In the genomic region with DNA sequence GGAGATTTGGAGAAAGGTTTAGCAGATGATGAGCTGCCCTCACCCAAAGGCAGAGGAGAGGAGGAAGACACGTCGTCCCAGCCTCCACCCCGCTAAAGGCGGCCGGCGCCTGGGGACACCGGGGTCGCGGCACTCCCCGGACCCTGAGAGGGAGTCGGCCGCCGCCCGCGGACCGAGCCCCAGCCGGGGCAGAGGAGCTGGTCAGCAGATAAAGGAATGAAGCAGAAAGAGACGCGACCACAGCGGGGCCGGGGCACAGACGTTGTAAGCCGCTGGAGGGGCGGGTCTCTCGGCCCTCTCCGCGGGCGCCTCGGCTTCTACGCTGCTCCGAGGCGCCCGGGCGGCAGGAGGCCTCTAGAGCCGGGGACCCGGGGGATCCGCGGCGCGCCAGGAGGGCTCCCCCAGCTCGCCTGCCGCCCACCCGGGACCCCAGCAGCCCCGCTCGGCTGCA, we compare ENCODE assay signal across 8 cellular contexts. TPM values are rescaled to one million over a fixed set of nuclear protein-coding genes. Genes with fewer than 3 reads are reported as not detected.
DNase-seq lines count a peak whose midpoint lies in the region; ATAC-seq and TF ChIP-seq lines count a peak whose summit lies in the region.

No MANE protein-coding gene starts in this region.

- in situ Hi-C loops in ACHN (cut with HindIII; ENCODE audit: low pct_ligation_motif_present, low pct_unique_long_range_greater_than_20kb, low sequenced_read_pairs) = no loop called here

- CTCF ChIA-PET in MCF 10A (lab: Yijun Ruan, JAX) = interaction anchor here (0.7 to 1.5 kb wide), 5 partner anchors 11 to 260 kb away, joined by 3 to 5 read pairs (median 3); no protein-coding TSS in a partner anchor

- TF ChIP-seq CTCF in MCF 10A (IDR thresholded peaks at IDR 0.05; ENCODE audit: unreplicated experiment) = no peak

- intact Hi-C loops in MCF 10A (cut with micrococcal nuclease) = loop anchor here (5.0 kb wide), 2 partner anchors 214 to 234 kb away; partner anchors contain the start of gene DAPK2

- DNase-seq in ACHN = peak; percentile 31
- DNase-seq in MCF 10A (ENCODE audit: unreplicated experiment) = peak; percentile 33
- peak; percentile 75 for DNase-seq in islet precursor cell
- peak; percentile 42 to 43 for DNase-seq in stimulated activated CD4-positive, alpha-beta T cell treated with anti-CD3 and anti-CD28 coated beads, Interleukin-2, amount 100 ng/mL, for 24 hours
- no peak for DNase-seq in AML-193 (lab: John Stamatoyannopoulos, UW)

- no peaks in the 10 kb centered on the region for H3K9me3 Mint-ChIP-seq in T-helper 1 cell treated with Interleukin-12 subunit alpha and Interleukin-12 subunit beta and Interleukin-4 antibody, amounts not matched to agents 30 μg/mL and 1 μg/mL, for 36 hours
- no peaks in the 10 kb centered on the region for H3K9me3 Mint-ChIP-seq in MCF 10A (ENCODE audit: unreplicated experiment)

- H3K27ac Mint-ChIP-seq in T-helper 1 cell treated with Interleukin-12 subunit alpha and Interleukin-12 subunit beta and Interleukin-4 antibody, amounts not matched to agents 30 μg/mL and 1 μg/mL, for 36 hours = peak overlapping the region; percentile 97
- H3K27ac Mint-ChIP-seq in MCF 10A (ENCODE audit: low read depth, unreplicated experiment) = peak overlapping the region; percentile 99

- H3K36me3 Mint-ChIP-seq in T-helper 1 cell treated with Interleukin-12 subunit alpha and Interleukin-12 subunit beta and Interleukin-4 antibody, amounts not matched to agents 30 μg/mL and 1 μg/mL, for 36 hours (ENCODE audit: low read depth) = no peaks in the 10 kb centered on the region
- H3K36me3 Mint-ChIP-seq in MCF 10A (ENCODE audit: insufficient read depth, unreplicated experiment) = no peaks in the 10 kb centered on the region

- POLR2A ChIA-PET in MCF 10A (lab: Yijun Ruan, JAX) = interaction anchor here (0.5 to 2.1 kb wide), 17 partner anchors 8 to 260 kb away, joined by 3 to 10 read pairs (median 4); partner anchors contain the start of genes CIAO2A and DAPK2

- H3K4me3 Mint-ChIP-seq in T-helper 1 cell treated with Interleukin-12 subunit alpha and Interleukin-12 subunit beta and Interleukin-4 antibody, amounts not matched to agents 30 μg/mL and 1 μg/mL, for 36 hours = peak overlapping the region; percentile 95
- peak overlapping the region; percentile 99 for H3K4me3 Mint-ChIP-seq in MCF 10A (ENCODE audit: unreplicated experiment)

- no TSS peak for BruUV-seq in MCF 10A (replicated peaks; lab: Mats Ljungman, UMichigan)

- H3K4me1 Mint-ChIP-seq in T-helper 1 cell treated with Interleukin-12 subunit alpha and Interleukin-12 subunit beta and Interleukin-4 antibody, amounts not matched to agents 30 μg/mL and 1 μg/mL, for 36 hours (ENCODE audit: low read depth) = peaks cover 40% of the 10 kb centered on the region
- H3K4me1 Mint-ChIP-seq in MCF 10A (ENCODE audit: insufficient read depth, unreplicated experiment) = peaks cover 24% of the 10 kb centered on the region

- ATAC-seq in GM19025 (IDR thresholded peaks at IDR 0.05; ENCODE audit: low read depth, unreplicated experiment) = peak; percentile 28
- ATAC-seq in HG03196 (IDR thresholded peaks at IDR 0.05; ENCODE audit: unreplicated experiment) = peak; percentile 21

- peaks cover 18% of the 10 kb centered on the region for H3K27me3 Mint-ChIP-seq in T-helper 1 cell treated with Interleukin-12 subunit alpha and Interleukin-12 subunit beta and Interleukin-4 antibody, amounts not matched to agents 30 μg/mL and 1 μg/mL, for 36 hours (ENCODE audit: low read depth)
- H3K27me3 Mint-ChIP-seq in MCF 10A (ENCODE audit: insufficient read depth, unreplicated experiment) = peaks cover 18% of the 10 kb centered on the region

RNA-seq across cellular contexts. Expression of gene HERC1, which starts 0.5 kb away (rescaled TPM):
- 34.0 and 34.3 TPM in 2 replicates for total RNA-seq in MCF 10A (2022)

Comparison
In these comparisons a context has a peak if more than half of its experiments do, and no peak if none do; other contexts are left out.
1. DNase-seq: peak in ACHN (single experiment), MCF 10A (single experiment), islet precursor cell (single experiment) and stimulated activated CD4-positive, alpha-beta T cell treated with anti-CD3 and anti-CD28 coated beads, Interleukin-2, amount 100 ng/mL, for 24 hours (2 of 2); none in AML-193 (0 of 2).